9 cellular contexts compared by ENCODE assay signal in the genomic region with DNA sequence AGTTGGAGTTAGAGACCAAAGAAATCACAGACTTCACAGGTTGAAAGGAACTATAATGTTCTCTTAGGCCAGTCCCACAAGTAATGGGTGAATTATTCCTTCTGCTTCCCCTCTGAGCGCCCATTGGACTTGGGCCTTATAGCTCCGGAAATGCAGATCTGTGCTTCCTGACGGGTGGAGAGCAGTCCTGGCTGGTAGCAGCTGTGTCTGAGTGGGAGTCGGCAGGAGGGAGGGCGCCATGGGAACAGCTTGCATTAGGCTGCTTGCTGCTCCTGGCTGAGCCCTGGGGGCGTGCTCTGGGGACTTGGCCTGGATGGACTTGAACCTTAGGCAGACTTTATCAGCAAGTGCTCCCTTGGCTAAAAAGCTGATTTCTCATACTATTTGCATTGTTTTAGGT. TPM values are rescaled to one million over a fixed set of nuclear protein-coding genes. Genes with fewer than 3 reads are reported as not detected.
DNase-seq lines count a peak whose midpoint lies in the region; ATAC-seq lines count a peak whose summit lies in the region.
"Had no signal": no experiment of that assay in that cellular context is flagged by ENCODE, and none has a peak within 500 bp of the region (broad histone marks: within the 10 kb centered on the region; RNA-seq: fewer than 3 reads in every experiment).

No MANE protein-coding gene starts in this region.

- no peak overlapping the region for H3K4me3 ChIP-seq in BLaER1 treated with 17β-estradiol and CSF1 and Interleukin-3, amounts not matched to agents 10 nM and 100 nM

- no peaks in the 10 kb centered on the region for H4K20me1 ChIP-seq in BLaER1 treated with 17β-estradiol and CSF1 and Interleukin-3, amounts not matched to agents 10 nM and 100 nM

- peaks cover 6% of the 10 kb centered on the region for H3K27me3 Mint-ChIP-seq in activated naive CD8-positive, alpha-beta T cell treated with anti-CD3 and anti-CD28 coated beads for 36 hours
- no peaks in the 10 kb centered on the region for H3K27me3 Mint-ChIP-seq in natural killer cell treated with Interleukin-12 subunit alpha and Interleukin-12 subunit beta and Interleukin-15 and Interleukin-18, amount 100 ng/mL, for 72 hours

- peak overlapping the region in 3 of 11 experiments; percentile 14 to 28 (median 23); a peak in 4 of 22 replicates for H3K27ac ChIP-seq in BLaER1 treated with 17β-estradiol and CSF1 and Interleukin-3, amounts not matched to agents 10 nM and 100 nM

- no peak overlapping the region; a peak in 1 of 22 replicates for H3K9ac ChIP-seq in BLaER1 treated with 17β-estradiol and CSF1 and Interleukin-3, amounts not matched to agents 10 nM and 100 nM

- peaks cover 2% of the 10 kb centered on the region for H3K9me3 Mint-ChIP-seq in activated naive CD8-positive, alpha-beta T cell treated with anti-CD3 and anti-CD28 coated beads for 36 hours
- no peaks in the 10 kb centered on the region for H3K9me3 Mint-ChIP-seq in natural killer cell treated with Interleukin-12 subunit alpha and Interleukin-12 subunit beta and Interleukin-15 and Interleukin-18, amount 100 ng/mL, for 72 hours

- peaks cover 10 to 17% (median 14%) of the 10 kb centered on the region in 11 experiments; a peak in 19 of 22 replicates for H3K9me3 ChIP-seq in BLaER1 treated with 17β-estradiol and CSF1 and Interleukin-3, amounts not matched to agents 10 nM and 100 nM (replicated peaks in 1 of 11)

- H3K4me1 Mint-ChIP-seq in activated naive CD8-positive, alpha-beta T cell treated with anti-CD3 and anti-CD28 coated beads for 36 hours = no peaks in the 10 kb centered on the region
- H3K4me1 Mint-ChIP-seq in natural killer cell treated with Interleukin-12 subunit alpha and Interleukin-12 subunit beta and Interleukin-15 and Interleukin-18, amount 100 ng/mL, for 72 hours (ENCODE audit: low read depth in 2 of 2) = no peaks in the 10 kb centered on the region

- H3K36me3 Mint-ChIP-seq in activated naive CD8-positive, alpha-beta T cell treated with anti-CD3 and anti-CD28 coated beads for 36 hours = no peaks in the 10 kb centered on the region
- no peaks in the 10 kb centered on the region for H3K36me3 Mint-ChIP-seq in natural killer cell treated with Interleukin-12 subunit alpha and Interleukin-12 subunit beta and Interleukin-15 and Interleukin-18, amount 100 ng/mL, for 72 hours

- no peak overlapping the region for H3K4me3 Mint-ChIP-seq in activated naive CD8-positive, alpha-beta T cell treated with anti-CD3 and anti-CD28 coated beads for 36 hours
- H3K4me3 Mint-ChIP-seq in natural killer cell treated with Interleukin-12 subunit alpha and Interleukin-12 subunit beta and Interleukin-15 and Interleukin-18, amount 100 ng/mL, for 72 hours = no peak overlapping the region

- no peaks in the 10 kb centered on the region for H3K27me3 ChIP-seq in BLaER1 treated with 17β-estradiol and CSF1 and Interleukin-3, amounts not matched to agents 10 nM and 100 nM

- H3K4me2 ChIP-seq in BLaER1 treated with 17β-estradiol and CSF1 and Interleukin-3, amounts not matched to agents 10 nM and 100 nM = peak overlapping the region; percentile 41 to 79 (median 62)

- H3K4me1 ChIP-seq in BLaER1 treated with 17β-estradiol and CSF1 and Interleukin-3, amounts not matched to agents 10 nM and 100 nM = peaks cover 10 to 14% (median 13%) of the 10 kb centered on the region in 10 experiments

- H3K36me3 ChIP-seq in BLaER1 treated with 17β-estradiol and CSF1 and Interleukin-3, amounts not matched to agents 10 nM and 100 nM = no peaks in the 10 kb centered on the region

- H3K27ac Mint-ChIP-seq in activated naive CD8-positive, alpha-beta T cell treated with anti-CD3 and anti-CD28 coated beads for 36 hours = no peak overlapping the region
- H3K27ac Mint-ChIP-seq in natural killer cell treated with Interleukin-12 subunit alpha and Interleukin-12 subunit beta and Interleukin-15 and Interleukin-18, amount 100 ng/mL, for 72 hours = no peak overlapping the region

- ATAC-seq in left lobe of liver (peak; percentile 44), HG02970 (IDR thresholded peaks at IDR 0.05; ENCODE audit: low FRiP score, unreplicated experiment) (no peak)
- no peak for ATAC-seq in natural killer cell treated with Interleukin-12 subunit alpha and Interleukin-12 subunit beta and Interleukin-15 and Interleukin-18, amount 100 ng/mL, for 72 hours

- DNase-seq in NCI-H1105 treated with DMSO at 0.1 percent for 48 hours (lab: John Stamatoyannopoulos, UW) (peak; percentile 26), amniotic epithelial cell (ENCODE audit: low read depth) (peak; percentile 43), left lobe of liver (ENCODE audit: low spot score) (no peak), cerebellar cortex (ENCODE audit: low spot score) (no peak)
- no peak for DNase-seq in activated naive CD8-positive, alpha-beta T cell treated with anti-CD3 and anti-CD28 coated beads for 36 hours
- DNase-seq in natural killer cell treated with Interleukin-12 subunit alpha and Interleukin-12 subunit beta and Interleukin-15 and Interleukin-18, amount 100 ng/mL, for 72 hours (ENCODE audit: low spot score) = no peak
- DNase-seq: DND-41 had no signal

RNA-seq across cellular contexts. Expression of a gene that starts 18.4 kb away (rescaled TPM):
- total RNA-seq in left lobe of liver = 13.5 TPM
- total RNA-seq in activated naive CD8-positive, alpha-beta T cell treated with anti-CD3 and anti-CD28 coated beads for 36 hours = 10 to 100 TPM; 93.2 to 97.2 TPM
- total RNA-seq in natural killer cell treated with Interleukin-12 subunit alpha and Interleukin-12 subunit beta and Interleukin-15 and Interleukin-18, amount 100 ng/mL, for 72 hours = 100 to 1,000 TPM in 1 of 2 donors, 10 to 100 TPM in 1; 76.6 to 117 TPM

Comparison
In these comparisons a context has a peak if more than half of its experiments do, and no peak if none do; other contexts are left out.
1. DNase-seq: peak in NCI-H1105 treated with DMSO at 0.1 percent for 48 hours (single experiment) and amniotic epithelial cell (single experiment); none in left lobe of liver (single experiment), activated naive CD8-positive, alpha-beta T cell treated with anti-CD3 and anti-CD28 coated beads for 36 hours (single experiment), cerebellar cortex (single experiment) and natural killer cell treated with Interleukin-12 subunit alpha and Interleukin-12 subunit beta and Interleukin-15 and Interleukin-18, amount 100 ng/mL, for 72 hours (single experiment).